Comparison of ENCODE assay signal across 9 cellular contexts in genomic region chr11:118565062-118565461, GRCh38. TPM values are rescaled to one million over a fixed set of nuclear protein-coding genes. Genes with fewer than 3 reads are reported as not detected.
DNase-seq lines count a peak whose midpoint lies in the region; ATAC-seq and TF ChIP-seq lines count a peak whose summit lies in the region.
"Had no signal": no experiment of that assay in that cellular context is flagged by ENCODE, and none has a peak within 500 bp of the region (broad histone marks: within the 10 kb centered on the region; RNA-seq: fewer than 3 reads in every experiment).

No MANE protein-coding gene starts in this region.

- H3K9me3 ChIP-seq in SK-N-MC (ENCODE audit: low read depth, low read length), result no peaks in the 10 kb centered on the region

- no peak for ATAC-seq in GM18498 (IDR thresholded peaks at IDR 0.05; ENCODE audit: unreplicated experiment)

- BruUV-seq in Calu3 (replicated peaks; lab: Mats Ljungman, UMichigan), result no TSS peak

- no peak overlapping the region for H3K27ac Mint-ChIP-seq in Calu3 (ENCODE audit: unreplicated experiment)

- no peaks in the 10 kb centered on the region for H3K4me1 Mint-ChIP-seq in Calu3 (ENCODE audit: low read depth, unreplicated experiment)

- H3K9ac ChIP-seq in SK-N-MC (ENCODE audit: insufficient read length), result peak overlapping the region; percentile 32
- H3K9ac ChIP-seq in rectal smooth muscle tissue (ENCODE audit: low read length), result no peak overlapping the region

- no peak for DNase-seq in Calu3
- no peak for DNase-seq in SK-N-MC (ENCODE audit: low read depth, low spot score)
- no peak for DNase-seq in fibroblast of villous mesenchyme (ENCODE audit: low read depth)
- no peak for DNase-seq in KG1 (lab: John Stamatoyannopoulos, UW)
- DNase-seq in NCI-H2029 (lab: John Stamatoyannopoulos, UW), result no peak
- DNase-seq in NCI-H2171 (lab: John Stamatoyannopoulos, UW), result no peak
- DNase-seq: stimulated activated CD4-positive, alpha-beta T cell treated with anti-CD3 and anti-CD28 coated beads, Interleukin-4, amount 100 ng/mL, for 1 hour had no signal

- peaks cover 3% of the 10 kb centered on the region for H3K4me1 ChIP-seq in rectal smooth muscle tissue (ENCODE audit: control insufficient read depth, insufficient read depth, low read length)

- CTCF ChIA-PET in Calu3 (lab: Charles Lee), result no interaction called here

- peaks cover 6% of the 10 kb centered on the region for H3K36me3 Mint-ChIP-seq in Calu3 (ENCODE audit: insufficient read depth, unreplicated experiment)

- H3K27ac ChIP-seq in SK-N-MC, result no peak overlapping the region
- H3K27ac ChIP-seq in rectal smooth muscle tissue (ENCODE audit: low read depth, low read length), result peak overlapping the region; percentile 10

- H3K4me3 Mint-ChIP-seq in Calu3 (ENCODE audit: low read depth, unreplicated experiment), result peak overlapping the region; percentile 76

- intact Hi-C loops in Calu3 (cut with micrococcal nuclease; ENCODE audit: unreplicated experiment), result loop anchor here (5.0 kb wide), 1 partner anchor 268 kb away; no protein-coding TSS in a partner anchor

- H3K36me3 ChIP-seq in SK-N-MC (ENCODE audit: insufficient read depth, low read length) (no peaks in the 10 kb centered on the region), rectal smooth muscle tissue (ENCODE audit: control insufficient read depth, insufficient read depth, low read length) (no peaks in the 10 kb centered on the region)

- H3K4me3 ChIP-seq in SK-N-MC (peak overlapping the region; percentile 40), fibroblast of villous mesenchyme (ENCODE audit: low read depth, low read length) (peak overlapping the region; percentile 81), rectal smooth muscle tissue (ENCODE audit: low read length) (peak overlapping the region; percentile 45)

- TF ChIP-seq CTCF in Calu3 (IDR thresholded peaks at IDR 0.05; ENCODE audit: unreplicated experiment) (no peak), fibroblast of villous mesenchyme (IDR thresholded peaks at IDR 0.05; ENCODE audit: insufficient read depth, low read depth, low read length) (no peak)

- H3K9me3 Mint-ChIP-seq in Calu3 (ENCODE audit: low read depth, unreplicated experiment), result no peaks in the 10 kb centered on the region

- H3K27me3 Mint-ChIP-seq in Calu3 (ENCODE audit: unreplicated experiment), result no peaks in the 10 kb centered on the region

- H3K27me3 ChIP-seq in rectal smooth muscle tissue (ENCODE audit: control insufficient read depth, insufficient read depth, low read length), result no peaks in the 10 kb centered on the region

RNA-seq across cellular contexts. Expression of gene IFT46, which starts 0.7 kb away (rescaled TPM):
- 8.3 and 9.1 TPM in 2 replicates for total RNA-seq in Calu3 (2022)
- total RNA-seq in fibroblast of villous mesenchyme, result 22.9 and 27.2 TPM in 2 replicates

RNA-seq across cellular contexts. Expression of gene ARCN1, which starts 7.1 kb away (rescaled TPM):
- total RNA-seq in Calu3 (2022), result 77.8 and 83.8 TPM in 2 replicates
- 180 and 248 TPM in 2 replicates for total RNA-seq in fibroblast of villous mesenchyme

RNA-seq across cellular contexts. Expression of gene TMEM25, which starts 34.1 kb away (rescaled TPM):
- 7.8 and 8.1 TPM in 2 replicates for total RNA-seq in Calu3 (2022)
- 25.8 and 35.4 TPM in 2 replicates for total RNA-seq in fibroblast of villous mesenchyme

RNA-seq across cellular contexts. Expression of gene TTC36, which starts 37.8 kb away (rescaled TPM):
- total RNA-seq in Calu3 (2022), result 0.38 and 0.39 TPM in 2 replicates
- total RNA-seq in fibroblast of villous mesenchyme, result 0.97 and 1.7 TPM in 2 replicates

RNA-seq across cellular contexts. Expression of gene PHLDB1, which starts 42.4 kb away (rescaled TPM):
- total RNA-seq in Calu3 (2022) (30.3 and 37.1 TPM in 2 replicates), fibroblast of villous mesenchyme (129 and 132 TPM in 2 replicates)
